In the genomic region with DNA sequence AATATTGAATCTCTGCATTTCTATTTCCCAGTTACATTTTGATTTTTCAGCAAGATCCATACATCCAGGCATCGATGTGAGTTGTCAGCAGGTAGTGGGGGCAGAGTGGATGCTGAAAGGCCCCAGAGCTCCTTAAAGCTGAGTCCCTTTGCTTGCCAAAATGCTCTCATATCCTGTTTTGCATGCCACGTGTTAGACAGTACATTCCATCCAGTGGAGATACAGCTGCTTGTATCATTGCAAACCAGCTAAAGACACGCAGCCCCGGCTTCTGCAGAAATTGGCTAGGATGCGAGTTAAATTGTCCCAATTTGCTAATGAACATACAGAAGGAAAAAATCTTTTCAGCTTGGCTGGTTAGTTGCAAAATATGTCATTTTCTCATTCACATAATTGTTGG, we compare ENCODE assay signal across 2 cellular contexts.
TF ChIP-seq lines count a peak whose summit lies in the region.

No MANE protein-coding gene starts in this region.

TF ChIP-seq in SK-N-SH, 30 proteins besides CTCF, POLR2A, EP300 and RAD21 (continued from another document):
- TF ChIP-seq, protein P1, sequence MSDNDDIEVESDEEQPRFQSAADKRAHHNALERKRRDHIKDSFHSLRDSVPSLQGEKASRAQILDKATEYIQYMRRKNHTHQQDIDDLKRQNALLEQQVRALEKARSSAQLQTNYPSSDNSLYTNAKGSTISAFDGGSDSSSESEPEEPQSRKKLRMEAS (IDR thresholded peaks at IDR 0.05; ENCODE audit: low read depth): no peak
- TF ChIP-seq, protein P2, sequence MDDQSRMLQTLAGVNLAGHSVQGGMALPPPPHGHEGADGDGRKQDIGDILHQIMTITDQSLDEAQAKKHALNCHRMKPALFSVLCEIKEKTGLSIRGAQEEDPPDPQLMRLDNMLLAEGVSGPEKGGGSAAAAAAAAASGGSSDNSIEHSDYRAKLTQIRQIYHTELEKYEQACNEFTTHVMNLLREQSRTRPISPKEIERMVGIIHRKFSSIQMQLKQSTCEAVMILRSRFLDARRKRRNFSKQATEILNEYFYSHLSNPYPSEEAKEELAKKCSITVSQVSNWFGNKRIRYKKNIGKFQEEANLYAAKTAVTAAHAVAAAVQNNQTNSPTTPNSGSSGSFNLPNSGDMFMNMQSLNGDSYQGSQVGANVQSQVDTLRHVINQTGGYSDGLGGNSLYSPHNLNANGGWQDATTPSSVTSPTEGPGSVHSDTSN (IDR thresholded peaks at IDR 0.05): no peak
- TF ChIP-seq TAF1 (IDR thresholded peaks at IDR 0.05; ENCODE audit: borderline replicate concordance, low read depth, low read length) (no peak), FOXJ3 (CRISPR knock-in tag; IDR thresholded peaks at IDR 0.05) (no peak), TEAD4 (IDR thresholded peaks at IDR 0.05; ENCODE audit: borderline replicate concordance, insufficient read depth) (no peak)

TF ChIP-seq in SK-N-SH treated with all-trans-retinoic acid at 6 μM for 48 hours, 23 proteins besides CTCF, POLR2A, EP300 and RAD21 (continued from another document):
- TF ChIP-seq, protein P3, sequence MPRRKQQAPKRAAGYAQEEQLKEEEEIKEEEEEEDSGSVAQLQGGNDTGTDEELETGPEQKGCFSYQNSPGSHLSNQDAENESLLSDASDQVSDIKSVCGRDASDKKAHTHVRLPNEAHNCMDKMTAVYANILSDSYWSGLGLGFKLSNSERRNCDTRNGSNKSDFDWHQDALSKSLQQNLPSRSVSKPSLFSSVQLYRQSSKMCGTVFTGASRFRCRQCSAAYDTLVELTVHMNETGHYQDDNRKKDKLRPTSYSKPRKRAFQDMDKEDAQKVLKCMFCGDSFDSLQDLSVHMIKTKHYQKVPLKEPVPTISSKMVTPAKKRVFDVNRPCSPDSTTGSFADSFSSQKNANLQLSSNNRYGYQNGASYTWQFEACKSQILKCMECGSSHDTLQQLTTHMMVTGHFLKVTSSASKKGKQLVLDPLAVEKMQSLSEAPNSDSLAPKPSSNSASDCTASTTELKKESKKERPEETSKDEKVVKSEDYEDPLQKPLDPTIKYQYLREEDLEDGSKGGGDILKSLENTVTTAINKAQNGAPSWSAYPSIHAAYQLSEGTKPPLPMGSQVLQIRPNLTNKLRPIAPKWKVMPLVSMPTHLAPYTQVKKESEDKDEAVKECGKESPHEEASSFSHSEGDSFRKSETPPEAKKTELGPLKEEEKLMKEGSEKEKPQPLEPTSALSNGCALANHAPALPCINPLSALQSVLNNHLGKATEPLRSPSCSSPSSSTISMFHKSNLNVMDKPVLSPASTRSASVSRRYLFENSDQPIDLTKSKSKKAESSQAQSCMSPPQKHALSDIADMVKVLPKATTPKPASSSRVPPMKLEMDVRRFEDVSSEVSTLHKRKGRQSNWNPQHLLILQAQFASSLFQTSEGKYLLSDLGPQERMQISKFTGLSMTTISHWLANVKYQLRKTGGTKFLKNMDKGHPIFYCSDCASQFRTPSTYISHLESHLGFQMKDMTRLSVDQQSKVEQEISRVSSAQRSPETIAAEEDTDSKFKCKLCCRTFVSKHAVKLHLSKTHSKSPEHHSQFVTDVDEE (CRISPR knock-in tag; IDR thresholded peaks at IDR 0.05): no peak
- TF ChIP-seq ZFP3 (CRISPR knock-in tag; IDR thresholded peaks at IDR 0.05) (no peak), GLIS3 (CRISPR knock-in tag; IDR thresholded peaks at IDR 0.05) (no peak), ZNF565 (CRISPR knock-in tag; conservative IDR thresholded peaks at IDR 0.05; ENCODE audit: low read depth) (no peak), SNAI2 (CRISPR knock-in tag; IDR thresholded peaks at IDR 0.05) (no peak), PPARA (CRISPR knock-in tag; IDR thresholded peaks at IDR 0.05; ENCODE audit: borderline replicate concordance) (no peak), ZC3H10 (CRISPR knock-in tag; IDR thresholded peaks at IDR 0.05) (no peak), ARNTL (CRISPR knock-in tag; IDR thresholded peaks at IDR 0.05; ENCODE audit: borderline replicate concordance, low read depth) (no peak), ZFP30 (CRISPR knock-in tag; IDR thresholded peaks at IDR 0.05) (no peak), TOX (CRISPR knock-in tag; IDR thresholded peaks at IDR 0.05; ENCODE audit: borderline replicate concordance) (no peak), ESRRG (CRISPR knock-in tag; IDR thresholded peaks at IDR 0.05) (no peak)
- TF ChIP-seq, protein P4, sequence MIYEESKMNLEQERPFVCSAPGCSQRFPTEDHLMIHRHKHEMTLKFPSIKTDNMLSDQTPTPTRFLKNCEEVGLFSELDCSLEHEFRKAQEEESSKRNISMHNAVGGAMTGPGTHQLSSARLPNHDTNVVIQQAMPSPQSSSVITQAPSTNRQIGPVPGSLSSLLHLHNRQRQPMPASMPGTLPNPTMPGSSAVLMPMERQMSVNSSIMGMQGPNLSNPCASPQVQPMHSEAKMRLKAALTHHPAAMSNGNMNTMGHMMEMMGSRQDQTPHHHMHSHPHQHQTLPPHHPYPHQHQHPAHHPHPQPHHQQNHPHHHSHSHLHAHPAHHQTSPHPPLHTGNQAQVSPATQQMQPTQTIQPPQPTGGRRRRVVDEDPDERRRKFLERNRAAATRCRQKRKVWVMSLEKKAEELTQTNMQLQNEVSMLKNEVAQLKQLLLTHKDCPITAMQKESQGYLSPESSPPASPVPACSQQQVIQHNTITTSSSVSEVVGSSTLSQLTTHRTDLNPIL (CRISPR knock-in tag; IDR thresholded peaks at IDR 0.05; ENCODE audit: low read depth): no peak
- TF ChIP-seq, protein P5, sequence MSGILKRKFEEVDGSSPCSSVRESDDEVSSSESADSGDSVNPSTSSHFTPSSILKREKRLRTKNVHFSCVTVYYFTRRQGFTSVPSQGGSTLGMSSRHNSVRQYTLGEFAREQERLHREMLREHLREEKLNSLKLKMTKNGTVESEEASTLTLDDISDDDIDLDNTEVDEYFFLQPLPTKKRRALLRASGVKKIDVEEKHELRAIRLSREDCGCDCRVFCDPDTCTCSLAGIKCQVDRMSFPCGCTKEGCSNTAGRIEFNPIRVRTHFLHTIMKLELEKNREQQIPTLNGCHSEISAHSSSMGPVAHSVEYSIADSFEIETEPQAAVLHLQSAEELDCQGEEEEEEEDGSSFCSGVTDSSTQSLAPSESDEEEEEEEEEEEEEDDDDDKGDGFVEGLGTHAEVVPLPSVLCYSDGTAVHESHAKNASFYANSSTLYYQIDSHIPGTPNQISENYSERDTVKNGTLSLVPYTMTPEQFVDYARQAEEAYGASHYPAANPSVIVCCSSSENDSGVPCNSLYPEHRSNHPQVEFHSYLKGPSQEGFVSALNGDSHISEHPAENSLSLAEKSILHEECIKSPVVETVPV (CRISPR knock-in tag; IDR thresholded peaks at IDR 0.05): no peak
